8 cellular contexts compared by ENCODE assay signal in genomic region chr5:80346055-80346454, GRCh38. TPM values are rescaled to one million over a fixed set of nuclear protein-coding genes. Genes with fewer than 3 reads are reported as not detected.
DNase-seq lines count a peak whose midpoint lies in the region; ATAC-seq and TF ChIP-seq lines count a peak whose summit lies in the region.

No MANE protein-coding gene starts in this region.

- peak; percentile 32 for DNase-seq in HPDE6-E6E7 (ENCODE audit: extremely low spot score)
- DNase-seq in SKM-1 treated with dmso at 0.1 percent for 144 hours (lab: John Stamatoyannopoulos, UW; ENCODE audit: unreplicated experiment): peak; percentile 38
- DNase-seq in dorsolateral prefrontal cortex: no peak
- no peak for DNase-seq in ureter (ENCODE audit: low spot score)
- DNase-seq in NCI-H2107 (lab: John Stamatoyannopoulos, UW): no peak

- H3K4me3 ChIP-seq in DOHH2 (ENCODE audit: low read length) (no peak overlapping the region), dorsolateral prefrontal cortex (no peak overlapping the region), parathyroid adenoma (ENCODE audit: low read depth, low read length) (no peak overlapping the region)

- TF ChIP-seq CTCF in DOHH2 (IDR thresholded peaks at IDR 0.05; ENCODE audit: low read depth, low read length, poor library complexity, severe bottlenecking): peak; percentile 51
- peak in 32 of 56 donors; percentile 8 to 56 (median 29) for TF ChIP-seq CTCF in dorsolateral prefrontal cortex (IDR thresholded peaks at IDR 0.05 in 54 of 56, conservative IDR thresholded peaks at IDR 0.05 in 2 of 56; ENCODE audit: low read depth in 1 of 56, partially characterized antibody in 56 of 56)
- TF ChIP-seq CTCF in parathyroid adenoma (IDR thresholded peaks at IDR 0.05): peak; percentile 14

- H3K4me2 ChIP-seq in DOHH2 (ENCODE audit: low read length) (no peak overlapping the region), parathyroid adenoma (ENCODE audit: low read length) (no peak overlapping the region)

- H4K20me1 ChIP-seq in DOHH2 (ENCODE audit: control insufficient read depth, insufficient read depth, low read depth, low read length): no peaks in the 10 kb centered on the region

- H3K4me1 ChIP-seq in DOHH2 (ENCODE audit: control insufficient read depth, low read length) (no peaks in the 10 kb centered on the region), parathyroid adenoma (no peaks in the 10 kb centered on the region)

- ATAC-seq in GM21619 (IDR thresholded peaks at IDR 0.05; ENCODE audit: unreplicated experiment): no peak

- H3K9me3 ChIP-seq in DOHH2 (ENCODE audit: control insufficient read depth, insufficient read depth, low read length) (no peaks in the 10 kb centered on the region), parathyroid adenoma (ENCODE audit: control insufficient read depth, low read length) (no peaks in the 10 kb centered on the region)

- no peak overlapping the region for H3K9ac ChIP-seq in parathyroid adenoma

- intact Hi-C loops in dorsolateral prefrontal cortex (cut with DNase I): no loop called here

- H2AFZ ChIP-seq in parathyroid adenoma: no peak overlapping the region

- no peaks in the 10 kb centered on the region for H3K36me3 ChIP-seq in DOHH2 (ENCODE audit: control insufficient read depth, low read length)
- no peaks in the 10 kb centered on the region for H3K36me3 ChIP-seq in parathyroid adenoma (ENCODE audit: control insufficient read depth, insufficient read depth, low read length)

- H3K27me3 ChIP-seq in DOHH2 (ENCODE audit: control insufficient read depth, low read length) (no peaks in the 10 kb centered on the region), dorsolateral prefrontal cortex (no peaks in the 10 kb centered on the region), parathyroid adenoma (ENCODE audit: control insufficient read depth, insufficient read depth, low read length) (no peaks in the 10 kb centered on the region)

- H3K9me2 ChIP-seq in DOHH2 (replicated peaks; ENCODE audit: control insufficient read depth, low read length): no peaks in the 10 kb centered on the region

- H3F3A ChIP-seq in DOHH2 (ENCODE audit: control insufficient read depth, insufficient read depth): no peaks in the 10 kb centered on the region

- H3K27ac ChIP-seq in DOHH2 (ENCODE audit: low read depth, low read length) (no peak overlapping the region), dorsolateral prefrontal cortex (no peak overlapping the region), parathyroid adenoma (no peak overlapping the region)

- no peaks in the 10 kb centered on the region for H3K79me2 ChIP-seq in DOHH2 (ENCODE audit: control insufficient read depth, low read length)
- no peaks in the 10 kb centered on the region for H3K79me2 ChIP-seq in parathyroid adenoma

RNA-seq across cellular contexts. Expression of gene SPZ1, which starts 26.3 kb away (rescaled TPM):
- not detected for total RNA-seq in dorsolateral prefrontal cortex
- not detected for total RNA-seq in ureter

Comparison
In these comparisons a context has a peak if more than half of its experiments do, and no peak if none do; other contexts are left out.
1. DNase-seq: peak in HPDE6-E6E7 (single experiment) and SKM-1 treated with dmso at 0.1 percent for 144 hours (single experiment); none in dorsolateral prefrontal cortex (0 of 10), ureter (single experiment) and NCI-H2107 (single experiment).
2. Peak in every context shown above with its lines, with median percentiles within 50 percentile points of each other: CTCF ChIP-seq.